Comparison of ENCODE assay signal across 30 cellular contexts in genomic region chr21:43794857-43795256, GRCh38.
"Had no signal": no experiment of that assay in that cellular context is flagged by ENCODE, and none has a peak within 500 bp of the region (broad histone marks: within the 10 kb centered on the region; RNA-seq: fewer than 3 reads in every experiment).

No MANE protein-coding gene starts in this region.

- H3K27me3 Mint-ChIP-seq: activated CD4-positive, alpha-beta T cell treated with anti-CD3 and anti-CD28 coated beads, Interleukin-2, amount 10 ng/mL, durations not matched to agents 24 days and 14 days; activated CD8-positive, alpha-beta T cell treated with anti-CD3 and anti-CD28 coated beads for 36 hours; activated T-cell treated with anti-CD3 and anti-CD28 coated beads, Interleukin-2, amount 50 U/mL, for 24 hours had no signal

- H3K27me3 ChIP-seq: cardiac muscle cell, Peyer's patch had no signal

- H3K27ac ChIP-seq: cardiac muscle cell, KMS-11, Peyer's patch, WERI-Rb-1 had no signal

- DNase-seq: activated CD4-positive, alpha-beta T cell treated with anti-CD3 and anti-CD28 coated beads, Interleukin-2, amount 10 ng/mL, durations not matched to agents 24 days and 14 days; activated CD4-positive, alpha-beta T cell treated with anti-CD3 and anti-CD28 coated beads, Interleukin-2, amount 50 U/mL, for 4 hours; activated CD4-positive, CD25-positive, alpha-beta regulatory T cell; activated CD8-positive, alpha-beta T cell treated with anti-CD3 and anti-CD28 coated beads for 36 hours; activated gamma-delta T cell treated with Interleukin-2 at 50 U/mL for 16 hours; activated naive CD4-positive, alpha-beta T cell treated with anti-CD3 and anti-CD28 coated beads for 36 hours; activated T-cell treated with anti-CD3 and anti-CD28 coated beads, Interleukin-2, amount 50 U/mL, for 24 hours; amniotic stem cell; aorta; MM.1S; MV-4-11; NCI-H1092; NCI-H1436 treated with DMSO at 0.1 percent for 48 hours; NCI-H1694 treated with DMSO at 0.1 percent for 48 hours; NCI-H2029; NCI-H345; NCI-H510A; NCI-H526; NCI-H748 treated with DMSO at 0.1 percent for 48 hours; NK-92 treated with Interleukin-12 subunit alpha and Interleukin-12 subunit beta, amount 100 ng/mL, for 24 hours; PC-3; Peyer's patch; Right ventricle myocardium superior; RPMI8226; SW 1271; T1000; WERI-Rb-1 had no signal

- H3K4me3 ChIP-seq: cardiac muscle cell, Peyer's patch had no signal

- H3K27ac Mint-ChIP-seq: activated CD4-positive, alpha-beta T cell treated with anti-CD3 and anti-CD28 coated beads, Interleukin-2, amount 10 ng/mL, durations not matched to agents 24 days and 14 days; activated CD8-positive, alpha-beta T cell treated with anti-CD3 and anti-CD28 coated beads for 36 hours; activated naive CD4-positive, alpha-beta T cell treated with anti-CD3 and anti-CD28 coated beads for 36 hours; activated naive CD4-positive, alpha-beta T cell treated with anti-CD3 and anti-CD28 coated beads, Interleukin-2, amount 50 U/mL, for 72 hours had no signal

- H3K9ac ChIP-seq: KMS-11 had no signal

- ATAC-seq: activated CD8-positive, alpha-beta T cell treated with anti-CD3 and anti-CD28 coated beads for 36 hours; activated naive CD4-positive, alpha-beta T cell treated with anti-CD3 and anti-CD28 coated beads, Interleukin-2, amount 50 U/mL, for 72 hours; PC-3 had no signal

- H3K4me3 Mint-ChIP-seq: activated CD4-positive, alpha-beta T cell treated with anti-CD3 and anti-CD28 coated beads, Interleukin-2, amount 10 ng/mL, durations not matched to agents 24 days and 14 days; activated CD8-positive, alpha-beta T cell treated with anti-CD3 and anti-CD28 coated beads for 36 hours; activated naive CD4-positive, alpha-beta T cell treated with anti-CD3 and anti-CD28 coated beads for 36 hours; activated T-cell treated with anti-CD3 and anti-CD28 coated beads, Interleukin-2, amount 50 U/mL, for 24 hours had no signal

- H3K9me3 Mint-ChIP-seq: activated CD4-positive, alpha-beta T cell treated with anti-CD3 and anti-CD28 coated beads, Interleukin-2, amount 10 ng/mL, durations not matched to agents 24 days and 14 days; activated CD8-positive, alpha-beta T cell treated with anti-CD3 and anti-CD28 coated beads for 36 hours; activated naive CD4-positive, alpha-beta T cell treated with anti-CD3 and anti-CD28 coated beads for 36 hours; activated naive CD4-positive, alpha-beta T cell treated with anti-CD3 and anti-CD28 coated beads, Interleukin-2, amount 50 U/mL, for 72 hours; activated T-cell treated with anti-CD3 and anti-CD28 coated beads, Interleukin-2, amount 50 U/mL, for 24 hours had no signal

- H3K4me2 ChIP-seq: KMS-11 had no signal

- H3K9me3 ChIP-seq: Peyer's patch had no signal
